ENCODE assay signal across 1 cellular context in the genomic region with DNA sequence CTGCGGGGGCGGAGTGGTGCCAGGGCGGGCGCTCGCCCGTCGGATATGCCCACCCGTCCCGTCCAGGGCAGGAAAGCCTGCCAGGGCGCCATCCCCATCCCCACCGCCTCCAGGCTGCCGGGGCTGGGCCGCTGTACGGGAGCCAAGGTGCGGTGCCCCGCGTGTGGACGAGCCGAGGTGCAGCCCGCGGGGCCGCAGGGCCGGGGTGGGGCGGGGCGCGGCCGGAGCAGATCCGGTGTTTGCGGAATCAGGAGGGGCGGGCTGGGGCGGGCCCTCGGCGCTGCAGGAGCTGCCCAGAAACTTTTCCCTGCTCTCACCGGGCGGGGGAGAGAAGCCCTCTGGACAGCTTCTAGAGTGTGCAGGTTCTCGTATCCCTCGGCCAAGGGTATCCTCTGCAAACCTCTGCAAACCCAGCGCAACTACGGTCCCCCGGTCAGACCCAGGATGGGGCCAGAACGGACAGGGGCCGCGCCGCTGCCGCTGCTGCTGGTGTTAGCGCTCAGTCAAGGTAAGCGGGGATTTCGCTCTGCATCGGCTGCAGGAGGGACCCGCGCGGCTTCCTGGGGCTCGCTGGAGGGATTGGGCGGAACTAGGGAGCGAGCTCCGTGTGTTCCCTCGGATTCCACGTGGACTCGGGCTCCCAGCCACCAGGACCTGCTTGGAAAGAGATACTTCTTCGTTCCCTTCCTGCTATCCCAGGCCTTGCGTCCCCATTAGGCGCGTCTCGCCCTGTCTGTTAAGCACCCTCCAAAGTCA.
A peak's percentile ranks its signal among the peaks of the same experiment; 100 is the strongest.
TF ChIP-seq lines count a peak whose summit lies in the region.

A gene (plus strand): TSS at position 328 of the 756 bp plus-strand sequence. CDS start 117 bp downstream, at position 445.

TF ChIP-seq in HepG2, 621 proteins besides CTCF, POLR2A, EP300 and RAD21 (continued from another document and continues in another):
- TF ChIP-seq, protein P1, sequence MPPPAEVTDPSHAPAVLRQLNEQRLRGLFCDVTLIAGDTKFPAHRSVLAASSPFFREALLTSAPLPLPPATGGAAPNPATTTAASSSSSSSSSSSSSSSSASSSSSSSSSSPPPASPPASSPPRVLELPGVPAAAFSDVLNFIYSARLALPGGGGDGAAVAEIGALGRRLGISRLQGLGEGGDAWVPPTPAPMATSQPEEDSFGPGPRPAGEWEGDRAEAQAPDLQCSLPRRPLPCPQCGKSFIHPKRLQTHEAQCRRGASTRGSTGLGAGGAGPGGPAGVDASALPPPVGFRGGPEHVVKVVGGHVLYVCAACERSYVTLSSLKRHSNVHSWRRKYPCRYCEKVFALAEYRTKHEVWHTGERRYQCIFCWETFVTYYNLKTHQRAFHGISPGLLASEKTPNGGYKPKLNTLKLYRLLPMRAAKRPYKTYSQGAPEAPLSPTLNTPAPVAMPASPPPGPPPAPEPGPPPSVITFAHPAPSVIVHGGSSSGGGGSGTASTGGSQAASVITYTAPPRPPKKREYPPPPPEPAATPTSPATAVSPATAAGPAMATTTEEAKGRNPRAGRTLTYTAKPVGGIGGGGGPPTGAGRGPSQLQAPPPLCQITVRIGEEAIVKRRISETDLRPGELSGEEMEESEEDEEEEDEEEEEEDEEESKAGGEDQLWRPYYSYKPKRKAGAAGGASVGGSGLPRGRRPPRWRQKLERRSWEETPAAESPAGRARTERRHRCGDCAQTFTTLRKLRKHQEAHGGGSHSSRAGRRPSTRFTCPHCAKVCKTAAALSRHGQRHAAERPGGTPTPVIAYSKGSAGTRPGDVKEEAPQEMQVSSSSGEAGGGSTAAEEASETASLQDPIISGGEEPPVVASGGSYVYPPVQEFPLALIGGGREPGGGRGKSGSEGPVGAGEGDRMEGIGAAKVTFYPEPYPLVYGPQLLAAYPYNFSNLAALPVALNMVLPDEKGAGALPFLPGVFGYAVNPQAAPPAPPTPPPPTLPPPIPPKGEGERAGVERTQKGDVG (CRISPR knock-in tag; IDR thresholded peaks at IDR 0.05; ENCODE audit: borderline replicate concordance) = no peak
- TF ChIP-seq, protein P2, sequence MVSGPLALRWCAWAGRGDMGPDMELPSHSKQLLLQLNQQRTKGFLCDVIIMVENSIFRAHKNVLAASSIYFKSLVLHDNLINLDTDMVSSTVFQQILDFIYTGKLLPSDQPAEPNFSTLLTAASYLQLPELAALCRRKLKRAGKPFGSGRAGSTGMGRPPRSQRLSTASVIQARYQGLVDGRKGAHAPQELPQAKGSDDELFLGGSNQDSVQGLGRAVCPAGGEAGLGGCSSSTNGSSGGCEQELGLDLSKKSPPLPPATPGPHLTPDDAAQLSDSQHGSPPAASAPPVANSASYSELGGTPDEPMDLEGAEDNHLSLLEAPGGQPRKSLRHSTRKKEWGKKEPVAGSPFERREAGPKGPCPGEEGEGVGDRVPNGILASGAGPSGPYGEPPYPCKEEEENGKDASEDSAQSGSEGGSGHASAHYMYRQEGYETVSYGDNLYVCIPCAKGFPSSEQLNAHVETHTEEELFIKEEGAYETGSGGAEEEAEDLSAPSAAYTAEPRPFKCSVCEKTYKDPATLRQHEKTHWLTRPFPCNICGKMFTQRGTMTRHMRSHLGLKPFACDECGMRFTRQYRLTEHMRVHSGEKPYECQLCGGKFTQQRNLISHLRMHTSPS (CRISPR knock-in tag; IDR thresholded peaks at IDR 0.05; ENCODE audit: low read depth) = peak; percentile 77
- TF ChIP-seq KDM4B (CRISPR knock-in tag; IDR thresholded peaks at IDR 0.05) (no peak), CAMTA2 (CRISPR knock-in tag; IDR thresholded peaks at IDR 0.05; ENCODE audit: borderline replicate concordance) (no peak), RFXAP (CRISPR knock-in tag; IDR thresholded peaks at IDR 0.05; ENCODE audit: borderline replicate concordance) (peak; percentile 1; the same call in 1 of the 2 replicates), ARNTL (CRISPR knock-in tag; IDR thresholded peaks at IDR 0.05) (0 out of 2 replicates have a peak, but pooled peaks have one; percentile 2), NFATC3 (CRISPR knock-in tag; IDR thresholded peaks at IDR 0.05) (no peak), KLF9 (CRISPR knock-in tag; IDR thresholded peaks at IDR 0.05; ENCODE audit: low read depth) (no peak), RBM39 (IDR thresholded peaks at IDR 0.05; ENCODE audit: low read depth, low read length, poor library complexity, severe bottlenecking) (no peak), ZNF761 (CRISPR knock-in tag; conservative IDR thresholded peaks at IDR 0.05) (no peak), ZNF615 (CRISPR knock-in tag; IDR thresholded peaks at IDR 0.05; ENCODE audit: borderline replicate concordance) (no peak), ZBTB7A (CRISPR knock-in tag; IDR thresholded peaks at IDR 0.05) (peak; percentile 64; the same call in 1 of the 2 replicates), ETV5 (CRISPR knock-in tag; IDR thresholded peaks at IDR 0.05; ENCODE audit: borderline replicate concordance) (peak; percentile 72; the same call in 1 of the 2 replicates), SNRNP70 (IDR thresholded peaks at IDR 0.05; ENCODE audit: low read depth, low read length) (no peak)
- TF ChIP-seq, protein P3, sequence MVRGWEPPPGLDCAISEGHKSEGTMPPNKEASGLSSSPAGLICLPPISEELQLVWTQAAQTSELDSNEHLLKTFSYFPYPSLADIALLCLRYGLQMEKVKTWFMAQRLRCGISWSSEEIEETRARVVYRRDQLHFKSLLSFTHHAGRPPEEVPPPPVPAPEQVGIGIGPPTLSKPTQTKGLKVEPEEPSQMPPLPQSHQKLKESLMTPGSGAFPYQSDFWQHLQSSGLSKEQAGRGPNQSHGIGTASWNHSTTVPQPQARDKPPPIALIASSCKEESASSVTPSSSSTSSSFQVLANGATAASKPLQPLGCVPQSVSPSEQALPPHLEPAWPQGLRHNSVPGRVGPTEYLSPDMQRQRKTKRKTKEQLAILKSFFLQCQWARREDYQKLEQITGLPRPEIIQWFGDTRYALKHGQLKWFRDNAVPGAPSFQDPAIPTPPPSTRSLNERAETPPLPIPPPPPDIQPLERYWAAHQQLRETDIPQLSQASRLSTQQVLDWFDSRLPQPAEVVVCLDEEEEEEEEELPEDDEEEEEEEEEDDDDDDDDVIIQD (CRISPR knock-in tag; IDR thresholded peaks at IDR 0.05; ENCODE audit: low read depth) = no peak
- TF ChIP-seq, protein P4, sequence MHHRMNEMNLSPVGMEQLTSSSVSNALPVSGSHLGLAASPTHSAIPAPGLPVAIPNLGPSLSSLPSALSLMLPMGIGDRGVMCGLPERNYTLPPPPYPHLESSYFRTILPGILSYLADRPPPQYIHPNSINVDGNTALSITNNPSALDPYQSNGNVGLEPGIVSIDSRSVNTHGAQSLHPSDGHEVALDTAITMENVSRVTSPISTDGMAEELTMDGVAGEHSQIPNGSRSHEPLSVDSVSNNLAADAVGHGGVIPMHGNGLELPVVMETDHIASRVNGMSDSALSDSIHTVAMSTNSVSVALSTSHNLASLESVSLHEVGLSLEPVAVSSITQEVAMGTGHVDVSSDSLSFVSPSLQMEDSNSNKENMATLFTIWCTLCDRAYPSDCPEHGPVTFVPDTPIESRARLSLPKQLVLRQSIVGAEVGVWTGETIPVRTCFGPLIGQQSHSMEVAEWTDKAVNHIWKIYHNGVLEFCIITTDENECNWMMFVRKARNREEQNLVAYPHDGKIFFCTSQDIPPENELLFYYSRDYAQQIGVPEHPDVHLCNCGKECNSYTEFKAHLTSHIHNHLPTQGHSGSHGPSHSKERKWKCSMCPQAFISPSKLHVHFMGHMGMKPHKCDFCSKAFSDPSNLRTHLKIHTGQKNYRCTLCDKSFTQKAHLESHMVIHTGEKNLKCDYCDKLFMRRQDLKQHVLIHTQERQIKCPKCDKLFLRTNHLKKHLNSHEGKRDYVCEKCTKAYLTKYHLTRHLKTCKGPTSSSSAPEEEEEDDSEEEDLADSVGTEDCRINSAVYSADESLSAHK (CRISPR knock-in tag; IDR thresholded peaks at IDR 0.05; ENCODE audit: borderline replicate concordance) = no peak
- TF ChIP-seq, protein P5, sequence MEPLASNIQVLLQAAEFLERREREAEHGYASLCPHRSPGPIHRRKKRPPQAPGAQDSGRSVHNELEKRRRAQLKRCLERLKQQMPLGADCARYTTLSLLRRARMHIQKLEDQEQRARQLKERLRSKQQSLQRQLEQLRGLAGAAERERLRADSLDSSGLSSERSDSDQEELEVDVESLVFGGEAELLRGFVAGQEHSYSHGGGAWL (CRISPR knock-in tag; IDR thresholded peaks at IDR 0.05) = peak; percentile 54
- TF ChIP-seq, protein P6, sequence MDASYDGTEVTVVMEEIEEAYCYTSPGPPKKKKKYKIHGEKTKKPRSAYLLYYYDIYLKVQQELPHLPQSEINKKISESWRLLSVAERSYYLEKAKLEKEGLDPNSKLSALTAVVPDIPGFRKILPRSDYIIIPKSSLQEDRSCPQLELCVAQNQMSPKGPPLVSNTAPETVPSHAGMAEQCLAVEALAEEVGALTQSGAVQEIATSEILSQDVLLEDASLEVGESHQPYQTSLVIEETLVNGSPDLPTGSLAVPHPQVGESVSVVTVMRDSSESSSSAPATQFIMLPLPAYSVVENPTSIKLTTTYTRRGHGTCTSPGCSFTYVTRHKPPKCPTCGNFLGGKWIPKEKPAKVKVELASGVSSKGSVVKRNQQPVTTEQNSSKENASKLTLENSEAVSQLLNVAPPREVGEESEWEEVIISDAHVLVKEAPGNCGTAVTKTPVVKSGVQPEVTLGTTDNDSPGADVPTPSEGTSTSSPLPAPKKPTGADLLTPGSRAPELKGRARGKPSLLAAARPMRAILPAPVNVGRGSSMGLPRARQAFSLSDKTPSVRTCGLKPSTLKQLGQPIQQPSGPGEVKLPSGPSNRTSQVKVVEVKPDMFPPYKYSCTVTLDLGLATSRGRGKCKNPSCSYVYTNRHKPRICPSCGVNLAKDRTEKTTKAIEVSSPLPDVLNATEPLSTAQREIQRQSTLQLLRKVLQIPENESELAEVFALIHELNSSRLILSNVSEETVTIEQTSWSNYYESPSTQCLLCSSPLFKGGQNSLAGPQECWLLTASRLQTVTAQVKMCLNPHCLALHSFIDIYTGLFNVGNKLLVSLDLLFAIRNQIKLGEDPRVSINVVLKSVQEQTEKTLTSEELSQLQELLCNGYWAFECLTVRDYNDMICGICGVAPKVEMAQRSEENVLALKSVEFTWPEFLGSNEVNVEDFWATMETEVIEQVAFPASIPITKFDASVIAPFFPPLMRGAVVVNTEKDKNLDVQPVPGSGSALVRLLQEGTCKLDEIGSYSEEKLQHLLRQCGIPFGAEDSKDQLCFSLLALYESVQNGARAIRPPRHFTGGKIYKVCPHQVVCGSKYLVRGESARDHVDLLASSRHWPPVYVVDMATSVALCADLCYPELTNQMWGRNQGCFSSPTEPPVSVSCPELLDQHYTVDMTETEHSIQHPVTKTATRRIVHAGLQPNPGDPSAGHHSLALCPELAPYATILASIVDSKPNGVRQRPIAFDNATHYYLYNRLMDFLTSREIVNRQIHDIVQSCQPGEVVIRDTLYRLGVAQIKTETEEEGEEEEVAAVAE (CRISPR knock-in tag; IDR thresholded peaks at IDR 0.05; ENCODE audit: borderline replicate concordance) = peak; percentile 33; the same call in 1 of the 2 replicates
- TF ChIP-seq, protein P7, sequence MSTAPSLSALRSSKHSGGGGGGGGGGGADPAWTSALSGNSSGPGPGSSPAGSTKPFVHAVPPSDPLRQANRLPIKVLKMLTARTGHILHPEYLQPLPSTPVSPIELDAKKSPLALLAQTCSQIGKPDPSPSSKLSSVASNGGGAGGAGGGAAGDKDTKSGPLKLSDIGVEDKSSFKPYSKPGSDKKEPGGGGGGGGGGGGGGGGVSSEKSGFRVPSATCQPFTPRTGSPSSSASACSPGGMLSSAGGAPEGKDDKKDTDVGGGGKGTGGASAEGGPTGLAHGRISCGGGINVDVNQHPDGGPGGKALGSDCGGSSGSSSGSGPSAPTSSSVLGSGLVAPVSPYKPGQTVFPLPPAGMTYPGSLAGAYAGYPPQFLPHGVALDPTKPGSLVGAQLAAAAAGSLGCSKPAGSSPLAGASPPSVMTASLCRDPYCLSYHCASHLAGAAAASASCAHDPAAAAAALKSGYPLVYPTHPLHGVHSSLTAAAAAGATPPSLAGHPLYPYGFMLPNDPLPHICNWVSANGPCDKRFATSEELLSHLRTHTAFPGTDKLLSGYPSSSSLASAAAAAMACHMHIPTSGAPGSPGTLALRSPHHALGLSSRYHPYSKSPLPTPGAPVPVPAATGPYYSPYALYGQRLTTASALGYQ (CRISPR knock-in tag; IDR thresholded peaks at IDR 0.05) = peak; percentile 64; the same call in 1 of the 2 replicates
- TF ChIP-seq, protein P8, sequence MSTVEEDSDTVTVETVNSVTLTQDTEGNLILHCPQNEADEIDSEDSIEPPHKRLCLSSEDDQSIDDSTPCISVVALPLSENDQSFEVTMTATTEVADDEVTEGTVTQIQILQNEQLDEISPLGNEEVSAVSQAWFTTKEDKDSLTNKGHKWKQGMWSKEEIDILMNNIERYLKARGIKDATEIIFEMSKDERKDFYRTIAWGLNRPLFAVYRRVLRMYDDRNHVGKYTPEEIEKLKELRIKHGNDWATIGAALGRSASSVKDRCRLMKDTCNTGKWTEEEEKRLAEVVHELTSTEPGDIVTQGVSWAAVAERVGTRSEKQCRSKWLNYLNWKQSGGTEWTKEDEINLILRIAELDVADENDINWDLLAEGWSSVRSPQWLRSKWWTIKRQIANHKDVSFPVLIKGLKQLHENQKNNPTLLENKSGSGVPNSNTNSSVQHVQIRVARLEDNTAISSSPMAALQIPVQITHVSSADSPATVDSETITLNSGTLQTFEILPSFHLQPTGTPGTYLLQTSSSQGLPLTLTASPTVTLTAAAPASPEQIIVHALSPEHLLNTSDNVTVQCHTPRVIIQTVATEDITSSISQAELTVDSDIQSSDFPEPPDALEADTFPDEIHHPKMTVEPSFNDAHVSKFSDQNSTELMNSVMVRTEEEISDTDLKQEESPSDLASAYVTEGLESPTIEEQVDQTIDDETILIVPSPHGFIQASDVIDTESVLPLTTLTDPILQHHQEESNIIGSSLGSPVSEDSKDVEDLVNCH (CRISPR knock-in tag; IDR thresholded peaks at IDR 0.05) = no peak
